In the genomic region with DNA sequence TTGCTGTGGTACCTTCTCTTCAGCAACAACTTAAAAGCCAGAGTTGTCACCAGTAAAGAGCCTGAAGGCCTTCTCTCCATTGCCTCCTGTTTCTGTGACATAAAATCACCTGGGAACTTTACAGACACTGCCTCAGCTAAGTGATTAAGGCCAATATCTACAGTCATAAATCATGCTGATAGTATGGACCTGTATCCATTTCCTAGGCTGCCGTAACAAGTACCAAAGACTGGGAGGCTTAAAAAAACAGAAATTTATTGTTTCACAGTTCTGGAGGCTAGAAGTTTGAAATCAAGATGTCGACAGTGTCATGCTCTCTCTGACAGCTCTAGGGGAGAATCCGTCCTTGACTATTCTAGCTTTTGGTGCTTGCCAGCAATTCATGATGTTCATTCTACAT, we compare ENCODE assay signal across 24 cellular contexts.
"Had no signal": no experiment of that assay in that cellular context is flagged by ENCODE, and none has a peak within 500 bp of the region (broad histone marks: within the 10 kb centered on the region; RNA-seq: fewer than 3 reads in every experiment).

No MANE protein-coding gene starts in this region.

- H3K9me3 ChIP-seq: neutrophil, suprapubic skin, thoracic aorta, tibial artery, vagina had no signal

- H3K9ac ChIP-seq: neural progenitor cell had no signal

- FAIRE-seq: keratinocyte had no signal

- H3K4me3 ChIP-seq: left lung, lower lobe of right lung, neural progenitor cell, skin epidermis, spleen, suprapubic skin, thoracic aorta, tibial artery, vagina had no signal

- H3K4me2 ChIP-seq: neural progenitor cell had no signal

- ATAC-seq: left cardiac atrium; left lung; lower lobe of right lung; natural killer cell; right cardiac atrium; sciatic nerve; stimulated activated effector memory CD8-positive, alpha-beta T cell treated with anti-CD3 and anti-CD28 coated beads, Interleukin-12 subunit alpha, Interleukin-12 subunit beta, amount 100 ng/mL, for 72 hours had no signal

- H3K36me3 ChIP-seq: left lung, lower lobe of right lung, neural progenitor cell, neutrophil, spleen, suprapubic skin, thoracic aorta, tibial artery, vagina had no signal

- DNase-seq: hippocampal formation; kidney glomerular epithelial cell; left cardiac atrium; left lung; lower lobe of right lung; mesendoderm; naive B cell; natural killer cell; nephron progenitor cell; occipital lobe; right cardiac atrium; spleen; stimulated activated CD4-positive, alpha-beta T cell treated with anti-CD3 and anti-CD28 coated beads, Interleukin-4, amount 100 ng/mL, for 24 hours; stimulated activated naive CD4-positive, alpha-beta T cell; tibial artery had no signal

- H3K4me1 ChIP-seq: left lung, lower lobe of right lung, neural progenitor cell, suprapubic skin, tibial artery, vagina had no signal

- H2AFZ ChIP-seq: neural progenitor cell had no signal

- H3K27me3 ChIP-seq: left lung, neural progenitor cell, spleen, tibial artery, vagina had no signal

- H3K27ac ChIP-seq: left lung, lower lobe of right lung, neural progenitor cell, neutrophil, skin epidermis, spleen, suprapubic skin, thoracic aorta, tibial artery, vagina had no signal
